Comparison of ENCODE assay signal across 12 cellular contexts in the genomic region with DNA sequence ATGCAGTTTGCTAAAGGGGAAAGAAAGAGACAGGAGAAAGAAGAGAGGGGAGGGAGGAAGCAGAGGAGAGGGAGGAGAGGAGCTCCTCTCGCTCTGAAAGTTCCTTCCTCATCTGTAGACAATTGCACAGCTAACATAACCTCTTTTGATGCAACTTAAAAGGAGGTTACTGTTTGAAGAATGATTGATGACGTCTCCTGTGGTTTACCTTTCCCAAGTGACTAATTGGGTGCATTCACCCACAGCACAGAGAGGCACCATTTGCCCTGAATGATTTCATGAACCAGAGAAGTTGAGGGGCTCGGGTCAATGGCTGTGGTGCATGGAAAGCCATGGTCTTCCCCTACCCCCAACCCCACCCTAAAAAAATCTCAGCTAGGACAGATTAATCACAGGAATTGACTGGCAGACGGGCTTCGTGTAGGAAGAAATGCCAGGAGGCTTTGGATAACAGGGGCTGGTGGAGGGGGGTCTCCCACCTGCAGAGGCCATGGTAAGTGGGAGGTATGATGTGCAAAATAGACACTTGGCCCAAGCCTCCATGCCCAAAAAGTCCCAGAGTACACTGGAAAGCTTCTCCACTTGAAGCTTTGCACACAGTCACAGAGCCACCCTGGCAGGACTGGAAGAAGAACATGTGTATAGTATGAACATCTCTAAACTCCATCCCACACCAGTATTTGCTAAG.
DNase-seq lines count a peak whose midpoint lies in the region; TF ChIP-seq lines count a peak whose summit lies in the region.
"Had no signal": no experiment of that assay in that cellular context is flagged by ENCODE, and none has a peak within 500 bp of the region (broad histone marks: within the 10 kb centered on the region; RNA-seq: fewer than 3 reads in every experiment).

No MANE protein-coding gene starts in this region.

- H3K4me1 ChIP-seq in stomach, result peaks cover 0 to 4% (median 0%) of the 10 kb centered on the region in 4 donors
- H3K4me1 ChIP-seq: Peyer's patch had no signal

- H3K27me3 ChIP-seq in stomach, result peaks cover 0 to 31% (median 0%) of the 10 kb centered on the region in 3 donors
- H3K27me3 ChIP-seq: Peyer's patch, right atrium auricular region had no signal

- no peak for TF ChIP-seq POLR2A in stomach (IDR thresholded peaks at IDR 0.05)

- H3K27ac ChIP-seq in stomach, result no peak overlapping the region
- H3K27ac ChIP-seq: C4-2B, HL-60, Peyer's patch, right atrium auricular region had no signal

- intact Hi-C loops in stomach (cut with DNase I; ENCODE audit: low total_unique reads), result no loop called here

- in situ Hi-C loops in Caki2 (cut with HindIII; ENCODE audit: low pct_unique_long_range_greater_than_20kb, low sequenced_read_pairs), result no loop called here

- 34 to 57% (median 40%) methylated on average over 5 of the region's 5 CpGs for WGBS in stomach, 5 donors

- H3K36me3 ChIP-seq in stomach, result no peaks in the 10 kb centered on the region
- H3K36me3 ChIP-seq: Peyer's patch, right atrium auricular region had no signal

- H3K9me3 ChIP-seq in stomach, result no peaks in the 10 kb centered on the region
- H3K9me3 ChIP-seq: Peyer's patch had no signal

- TF ChIP-seq CTCF in epithelial cell of esophagus (IDR thresholded peaks at IDR 0.05; ENCODE audit: insufficient read depth, low read depth, low read length, missing control alignments), result no peak
- TF ChIP-seq CTCF in stomach (IDR thresholded peaks at IDR 0.05), result no peak

- no peak overlapping the region for H3K4me3 ChIP-seq in epithelial cell of esophagus (ENCODE audit: low read length)
- no peak overlapping the region for H3K4me3 ChIP-seq in stomach
- H3K4me3 ChIP-seq: Peyer's patch, right atrium auricular region had no signal

- DNase-seq in A172 (ENCODE audit: low spot score) (peak; percentile 80), Caki2 (ENCODE audit: low read depth) (peak; percentile 97), RPMI7951 (ENCODE audit: low read depth) (peak; percentile 94), epithelial cell of esophagus (ENCODE audit: low read depth) (peak; percentile 82), DMS79 treated with DMSO at 0.1 percent for 48 hours (lab: John Stamatoyannopoulos, UW) (no peak), C1 segment of cervical spinal cord (lab: John Stamatoyannopoulos, UW) (no peak), stomach (no peak), T-helper 1 cell (no peak)
- DNase-seq: Peyer's patch had no signal

- TF ChIP-seq EP300 in stomach (IDR thresholded peaks at IDR 0.05), result no peak

Comparison
In these comparisons a context has a peak if more than half of its experiments do, and no peak if none do; other contexts are left out.
1. DNase-seq: peak in A172 (single experiment), Caki2 (single experiment), RPMI7951 (single experiment) and epithelial cell of esophagus (single experiment); none in DMS79 treated with DMSO at 0.1 percent for 48 hours (single experiment), C1 segment of cervical spinal cord (0 of 14), stomach (single experiment) and T-helper 1 cell (0 of 5).